Comparison of ENCODE assay signal across 11 cellular contexts in the genomic region with DNA sequence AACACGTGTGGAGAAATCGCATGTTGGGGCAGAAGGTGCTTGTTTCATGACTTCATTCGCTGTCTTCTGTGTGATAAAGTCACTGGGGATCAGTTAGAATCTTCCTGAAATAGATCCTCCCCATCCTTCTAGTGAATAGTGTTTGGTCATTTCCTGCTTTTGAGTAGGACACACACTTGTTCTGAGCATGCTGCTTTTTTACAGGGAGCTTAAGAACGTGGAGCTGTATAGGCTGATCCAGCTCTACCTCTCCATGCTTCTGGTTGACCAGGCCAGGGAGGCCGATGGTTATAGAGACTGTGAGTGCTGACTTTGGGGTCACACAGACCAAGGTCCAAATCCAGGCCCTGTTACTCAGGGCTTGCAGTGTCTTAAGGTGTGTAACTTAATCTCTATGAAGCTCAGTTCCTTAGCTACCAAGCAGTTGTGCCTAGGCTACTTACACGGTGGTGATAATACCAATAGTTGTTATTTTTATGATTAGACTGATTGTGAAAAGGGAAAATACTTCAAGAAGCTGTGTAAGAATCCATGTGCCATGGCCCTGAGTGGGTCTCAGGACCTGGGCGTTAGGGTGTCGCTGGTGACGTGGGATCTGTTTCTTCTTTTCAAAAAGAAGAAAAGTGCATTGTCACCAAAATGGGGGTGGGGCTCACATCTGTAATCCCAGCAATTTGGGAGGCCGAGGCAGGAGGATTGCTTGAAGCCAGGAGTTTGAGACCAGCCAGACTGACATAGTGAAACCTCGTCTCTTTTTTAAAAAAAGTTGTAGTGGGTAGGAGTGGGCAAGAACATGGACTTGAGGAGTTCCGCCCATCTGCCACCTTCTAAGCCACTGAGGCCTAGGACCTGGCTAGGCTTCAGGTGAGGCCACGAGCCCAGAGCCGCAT.
DNase-seq lines count a peak whose midpoint lies in the region; ATAC-seq and TF ChIP-seq lines count a peak whose summit lies in the region.
"Had no signal": no experiment of that assay in that cellular context is flagged by ENCODE, and none has a peak within 500 bp of the region (broad histone marks: within the 10 kb centered on the region; RNA-seq: fewer than 3 reads in every experiment).

No MANE protein-coding gene starts in this region.

- H4K20me1 ChIP-seq in SK-N-SH (ENCODE audit: insufficient read depth), result no peaks in the 10 kb centered on the region

- TF ChIP-seq CTCF in SK-N-SH (IDR thresholded peaks at IDR 0.05) (no peak), endothelial cell (IDR thresholded peaks at IDR 0.05; ENCODE audit: unreplicated experiment) (no peak)

- H3K27me3 ChIP-seq in SK-N-SH (ENCODE audit: insufficient read depth), result no peaks in the 10 kb centered on the region
- H3K27me3 ChIP-seq: tibial nerve had no signal

- H3K4me3 ChIP-seq in SK-N-SH (ENCODE audit: low read depth in 2 of 2, low read length in 1 of 2), result no peak overlapping the region
- H3K4me3 ChIP-seq: tibial nerve had no signal

- DNase-seq in SK-N-SH (no peak), KBM-7 (peak; percentile 38), endothelial cell (ENCODE audit: low spot score) (no peak), posterior vena cava (ENCODE audit: low spot score) (peak; percentile 40), NCI-H1436 treated with DMSO at 0.1 percent for 48 hours (lab: John Stamatoyannopoulos, UW) (no peak), midbrain (lab: John Stamatoyannopoulos, UW) (no peak)
- DNase-seq: activated CD4-positive, alpha-beta T cell treated with anti-CD3 and anti-CD28 coated beads for 4 hours; NCI-H1930 had no signal

- peaks cover 7% of the 10 kb centered on the region for H3K79me2 ChIP-seq in SK-N-SH (ENCODE audit: insufficient read depth)

- no peak overlapping the region for H2AFZ ChIP-seq in SK-N-SH (ENCODE audit: low read depth)

- TF ChIP-seq RAD21 in SK-N-SH (IDR thresholded peaks at IDR 0.05; ENCODE audit: low read length), result no peak

- H3K9me2 ChIP-seq in SK-N-SH, result no peaks in the 10 kb centered on the region

- H3K36me3 ChIP-seq in SK-N-SH (replicated peaks in 1 of 2; ENCODE audit: control insufficient read depth in 1 of 2, insufficient read depth in 2 of 2, low read length in 1 of 2), result no peaks in the 10 kb centered on the region

- WGBS in SK-N-SH (ENCODE audit: low lambda C conversion rate), result 94% methylated on average over 14 of the region's 14 CpGs

- no peaks in the 10 kb centered on the region for H3F3A ChIP-seq in SK-N-SH (replicated peaks; ENCODE audit: insufficient read depth)

- intact Hi-C loops in posterior vena cava (cut with DNase I), result no loop called here

- H3K9ac ChIP-seq in SK-N-SH, result no peak overlapping the region

- ATAC-seq in SK-N-SH treated with all-trans-retinoic acid at 6 μM for 48 hours, result peak; percentile 34; the same call in 1 of the 3 replicates
- no peak for ATAC-seq in HG02884 (IDR thresholded peaks at IDR 0.05; ENCODE audit: unreplicated experiment)

- H3K9me3 ChIP-seq in SK-N-SH, result no peaks in the 10 kb centered on the region
- H3K9me3 ChIP-seq: tibial nerve had no signal

- no peaks in the 10 kb centered on the region for H3K9me3 Mint-ChIP-seq in endothelial cell (ENCODE audit: unreplicated experiment)

- no peak overlapping the region for H3K4me2 ChIP-seq in SK-N-SH

- no peak overlapping the region for H3K4me3 Mint-ChIP-seq in endothelial cell (ENCODE audit: unreplicated experiment)

- H3K27ac ChIP-seq in SK-N-SH (ENCODE audit: low read depth in 2 of 2, low read length in 1 of 2), result no peak overlapping the region

- H3K4me1 Mint-ChIP-seq in endothelial cell (ENCODE audit: unreplicated experiment), result peaks cover 30% of the 10 kb centered on the region

- peak overlapping the region; percentile 57 for H3K27ac Mint-ChIP-seq in endothelial cell (ENCODE audit: unreplicated experiment)

- no peak for TF ChIP-seq EP300 in SK-N-SH (IDR thresholded peaks at IDR 0.05; ENCODE audit: borderline replicate concordance in 1 of 2, low read depth in 1 of 2, low read length in 1 of 2)

- in situ Hi-C loops in KBM-7 (cut with MboI; ENCODE audit: low pct_unique_long_range_greater_than_20kb, low sequenced_read_pairs), result no loop called here

- H3K27me3 Mint-ChIP-seq in endothelial cell (ENCODE audit: unreplicated experiment), result peaks cover 10% of the 10 kb centered on the region

- peaks cover 3 to 44% of the 10 kb centered on the region in 2 experiments; a peak in 2 of 4 replicates for H3K4me1 ChIP-seq in SK-N-SH (ENCODE audit: control insufficient read depth in 1 of 2, insufficient read depth in 2 of 2, low read depth in 1 of 2, low read length in 1 of 2)

- POLR2A ChIA-PET in SK-N-SH (lab: Yijun Ruan, JAX), result no interaction called here

- CTCF ChIA-PET in SK-N-SH (lab: Yijun Ruan, JAX), result interaction anchor here (1.0 to 5.2 kb wide), 5 partner anchors 8 to 111 kb away, joined by 3 to 55 read pairs (median 5); a partner anchor contains a TSS

- H3K36me3 Mint-ChIP-seq in endothelial cell (ENCODE audit: low read depth, unreplicated experiment), result peaks cover 4% of the 10 kb centered on the region

TF ChIP-seq in SK-N-SH treated with all-trans-retinoic acid at 6 μM for 48 hours, 23 proteins besides CTCF, POLR2A, EP300 and RAD21 (continues in another document):
- TF ChIP-seq RARB (CRISPR knock-in tag; IDR thresholded peaks at IDR 0.05), result no peak
- no peak for TF ChIP-seq ARNTL (CRISPR knock-in tag; IDR thresholded peaks at IDR 0.05; ENCODE audit: borderline replicate concordance, low read depth)
- TF ChIP-seq, protein P1, sequence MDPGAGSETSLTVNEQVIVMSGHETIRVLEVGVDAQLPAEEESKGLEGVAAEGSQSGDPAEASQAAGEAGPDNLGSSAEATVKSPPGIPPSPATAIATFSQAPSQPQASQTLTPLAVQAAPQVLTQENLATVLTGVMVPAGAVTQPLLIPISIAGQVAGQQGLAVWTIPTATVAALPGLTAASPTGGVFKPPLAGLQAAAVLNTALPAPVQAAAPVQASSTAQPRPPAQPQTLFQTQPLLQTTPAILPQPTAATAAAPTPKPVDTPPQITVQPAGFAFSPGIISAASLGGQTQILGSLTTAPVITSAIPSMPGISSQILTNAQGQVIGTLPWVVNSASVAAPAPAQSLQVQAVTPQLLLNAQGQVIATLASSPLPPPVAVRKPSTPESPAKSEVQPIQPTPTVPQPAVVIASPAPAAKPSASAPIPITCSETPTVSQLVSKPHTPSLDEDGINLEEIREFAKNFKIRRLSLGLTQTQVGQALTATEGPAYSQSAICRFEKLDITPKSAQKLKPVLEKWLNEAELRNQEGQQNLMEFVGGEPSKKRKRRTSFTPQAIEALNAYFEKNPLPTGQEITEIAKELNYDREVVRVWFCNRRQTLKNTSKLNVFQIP (CRISPR knock-in tag; IDR thresholded peaks at IDR 0.05; ENCODE audit: borderline replicate concordance, low read depth), result no peak
- no peak for TF ChIP-seq ZC3H10 (CRISPR knock-in tag; IDR thresholded peaks at IDR 0.05)
- no peak for TF ChIP-seq TOX (CRISPR knock-in tag; IDR thresholded peaks at IDR 0.05; ENCODE audit: borderline replicate concordance)
- TF ChIP-seq BACH2 (CRISPR knock-in tag; IDR thresholded peaks at IDR 0.05; ENCODE audit: borderline replicate concordance), result no peak
- TF ChIP-seq, protein P2, sequence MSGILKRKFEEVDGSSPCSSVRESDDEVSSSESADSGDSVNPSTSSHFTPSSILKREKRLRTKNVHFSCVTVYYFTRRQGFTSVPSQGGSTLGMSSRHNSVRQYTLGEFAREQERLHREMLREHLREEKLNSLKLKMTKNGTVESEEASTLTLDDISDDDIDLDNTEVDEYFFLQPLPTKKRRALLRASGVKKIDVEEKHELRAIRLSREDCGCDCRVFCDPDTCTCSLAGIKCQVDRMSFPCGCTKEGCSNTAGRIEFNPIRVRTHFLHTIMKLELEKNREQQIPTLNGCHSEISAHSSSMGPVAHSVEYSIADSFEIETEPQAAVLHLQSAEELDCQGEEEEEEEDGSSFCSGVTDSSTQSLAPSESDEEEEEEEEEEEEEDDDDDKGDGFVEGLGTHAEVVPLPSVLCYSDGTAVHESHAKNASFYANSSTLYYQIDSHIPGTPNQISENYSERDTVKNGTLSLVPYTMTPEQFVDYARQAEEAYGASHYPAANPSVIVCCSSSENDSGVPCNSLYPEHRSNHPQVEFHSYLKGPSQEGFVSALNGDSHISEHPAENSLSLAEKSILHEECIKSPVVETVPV (CRISPR knock-in tag; IDR thresholded peaks at IDR 0.05), result no peak

TF ChIP-seq in SK-N-SH, 30 proteins besides CTCF, POLR2A, EP300 and RAD21:
- TF ChIP-seq JUND (IDR thresholded peaks at IDR 0.05) (no peak), RXRA (IDR thresholded peaks at IDR 0.05; ENCODE audit: borderline replicate concordance, low read depth) (no peak)
- TF ChIP-seq, protein P3, sequence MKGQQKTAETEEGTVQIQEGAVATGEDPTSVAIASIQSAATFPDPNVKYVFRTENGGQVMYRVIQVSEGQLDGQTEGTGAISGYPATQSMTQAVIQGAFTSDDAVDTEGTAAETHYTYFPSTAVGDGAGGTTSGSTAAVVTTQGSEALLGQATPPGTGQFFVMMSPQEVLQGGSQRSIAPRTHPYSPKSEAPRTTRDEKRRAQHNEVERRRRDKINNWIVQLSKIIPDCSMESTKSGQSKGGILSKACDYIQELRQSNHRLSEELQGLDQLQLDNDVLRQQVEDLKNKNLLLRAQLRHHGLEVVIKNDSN (IDR thresholded peaks at IDR 0.05; ENCODE audit: borderline replicate concordance, low read depth), result no peak
TF ChIP-seq in SK-N-SH: peak in this region for 0.

Comparison
In these comparisons a context has a peak if more than half of its experiments do, and no peak if none do; other contexts are left out.
1. DNase-seq: peak in KBM-7 (single experiment) and posterior vena cava (single experiment); none in SK-N-SH (single experiment), endothelial cell (single experiment), NCI-H1436 treated with DMSO at 0.1 percent for 48 hours (single experiment) and midbrain (single experiment).